ENCODE assay signal across 1 cellular context in the genomic region with DNA sequence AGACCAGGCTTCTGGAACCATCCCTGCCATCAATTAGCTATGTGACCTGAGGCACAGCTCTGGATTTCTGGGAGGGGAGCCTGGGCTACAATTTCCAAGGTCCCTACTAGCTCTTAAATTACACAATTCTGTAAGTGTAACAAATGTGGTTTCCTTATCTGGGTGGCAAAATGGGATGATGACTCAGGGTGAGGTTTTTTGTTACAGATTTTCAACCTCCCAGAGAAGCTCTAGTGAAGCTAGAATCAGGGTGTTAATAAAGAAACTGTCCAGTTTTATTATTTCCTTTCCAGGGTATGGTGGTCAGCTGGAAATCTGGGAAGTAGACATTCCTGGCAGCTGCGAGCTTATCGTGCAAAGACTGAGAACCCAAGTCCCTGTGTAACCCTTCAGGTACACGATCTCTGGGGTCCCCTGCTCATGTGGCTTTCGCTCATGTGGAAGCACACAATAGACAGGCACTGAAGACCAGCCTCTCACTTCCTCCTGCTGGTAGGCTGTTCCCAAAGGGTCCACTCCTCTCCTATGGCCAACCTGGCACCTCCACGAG.
TF ChIP-seq lines count a peak whose summit lies in the region.

No MANE protein-coding gene starts in this region.

TF ChIP-seq in K562, 482 proteins besides CTCF, POLR2A, EP300 and RAD21 (continued from another document and continues in another):
- TF ChIP-seq NBN (IDR thresholded peaks at IDR 0.05; ENCODE audit: low read depth) (peak; percentile 33; the same call in 1 of the 2 replicates), FOS (IDR thresholded peaks at IDR 0.05; ENCODE audit: extremely low read depth, insufficient read length) (peak; percentile 58), L3MBTL2 (IDR thresholded peaks at IDR 0.05) (0 out of 2 replicates have a peak, but pooled peaks have one; percentile 30), ZNF589 (CRISPR knock-in tag; IDR thresholded peaks at IDR 0.05; ENCODE audit: low read depth) (peak; percentile 50), TCF3 (CRISPR knock-in tag; IDR thresholded peaks at IDR 0.05) (peak; percentile 64; the same call in 1 of the 2 replicates), MEF2A (IDR thresholded peaks at IDR 0.05; ENCODE audit: control insufficient read depth, low read depth, low read length) (peak; percentile 82), SMAD3 (CRISPR knock-in tag; conservative IDR thresholded peaks at IDR 0.05) (0 out of 2 replicates have a peak, but pooled peaks have one; percentile 22), ARID1B (IDR thresholded peaks at IDR 0.05) (peak; percentile 91), RFX1 (IDR thresholded peaks at IDR 0.05) (0 out of 2 replicates have a peak, but pooled peaks have one; percentile 8), ZSCAN29 (IDR thresholded peaks at IDR 0.05) (no peak), CREM (IDR thresholded peaks at IDR 0.05; ENCODE audit: low read depth) (0 out of 2 replicates have a peak, but pooled peaks have one; percentile 24), ZNF507 (tag; conservative IDR thresholded peaks at IDR 0.05) (no peak), ATF1 (CRISPR knock-in tag; IDR thresholded peaks at IDR 0.05) (no peak), ATF1 (tag; IDR thresholded peaks at IDR 0.05) (0 out of 2 replicates have a peak, but pooled peaks have one; percentile 37), GATA2 (CRISPR knock-in tag; IDR thresholded peaks at IDR 0.05) (peak; percentile 31; the same call in 1 of the 2 replicates), ZNF140 (CRISPR knock-in tag; IDR thresholded peaks at IDR 0.05) (no peak), MAFG (tag; conservative IDR thresholded peaks at IDR 0.05) (peak; percentile 36; the same call in 1 of the 2 replicates), ERF (CRISPR knock-in tag; IDR thresholded peaks at IDR 0.05) (no peak), RNF2 (IDR thresholded peaks at IDR 0.05) (peak; percentile 36; the same call in 1 of the 2 replicates), RCOR1 (IDR thresholded peaks at IDR 0.05; ENCODE audit: borderline replicate concordance in 1 of 2, low read depth in 2 of 2, low read length in 2 of 2) (peak; percentile 74 to 97), ZNF766 (CRISPR knock-in tag; conservative IDR thresholded peaks at IDR 0.05) (peak; percentile 98), ATF7 (IDR thresholded peaks at IDR 0.05) (0 out of 2 replicates have a peak, but pooled peaks have one; percentile 35), ZC3H11A (IDR thresholded peaks at IDR 0.05; ENCODE audit: low read depth, low read length) (0 out of 2 replicates have a peak, but pooled peaks have one; percentile 13), SMARCC2 (IDR thresholded peaks at IDR 0.05; ENCODE audit: low read depth) (peak; percentile 80), NCOA1 (IDR thresholded peaks at IDR 0.05; ENCODE audit: low read depth) (no peak), FOSL1 (tag; conservative IDR thresholded peaks at IDR 0.05) (peak; percentile 98), ZNF347 (CRISPR knock-in tag; IDR thresholded peaks at IDR 0.05; ENCODE audit: low read depth) (no peak), SPI1 (IDR thresholded peaks at IDR 0.05; ENCODE audit: borderline replicate concordance, low read depth, low read length) (peak; percentile 17; the same call in 1 of the 2 replicates), FOXA3 (CRISPR knock-in tag; conservative IDR thresholded peaks at IDR 0.05 in 1 of 2, IDR thresholded peaks at IDR 0.05 in 1 of 2) (peak in 1 of 2 experiments; percentile 35; a peak in 2 of 4 replicates), RBM14 (IDR thresholded peaks at IDR 0.05; ENCODE audit: borderline replicate concordance, insufficient read depth, low read depth, low read length) (no peak)
- TF ChIP-seq, protein P1, sequence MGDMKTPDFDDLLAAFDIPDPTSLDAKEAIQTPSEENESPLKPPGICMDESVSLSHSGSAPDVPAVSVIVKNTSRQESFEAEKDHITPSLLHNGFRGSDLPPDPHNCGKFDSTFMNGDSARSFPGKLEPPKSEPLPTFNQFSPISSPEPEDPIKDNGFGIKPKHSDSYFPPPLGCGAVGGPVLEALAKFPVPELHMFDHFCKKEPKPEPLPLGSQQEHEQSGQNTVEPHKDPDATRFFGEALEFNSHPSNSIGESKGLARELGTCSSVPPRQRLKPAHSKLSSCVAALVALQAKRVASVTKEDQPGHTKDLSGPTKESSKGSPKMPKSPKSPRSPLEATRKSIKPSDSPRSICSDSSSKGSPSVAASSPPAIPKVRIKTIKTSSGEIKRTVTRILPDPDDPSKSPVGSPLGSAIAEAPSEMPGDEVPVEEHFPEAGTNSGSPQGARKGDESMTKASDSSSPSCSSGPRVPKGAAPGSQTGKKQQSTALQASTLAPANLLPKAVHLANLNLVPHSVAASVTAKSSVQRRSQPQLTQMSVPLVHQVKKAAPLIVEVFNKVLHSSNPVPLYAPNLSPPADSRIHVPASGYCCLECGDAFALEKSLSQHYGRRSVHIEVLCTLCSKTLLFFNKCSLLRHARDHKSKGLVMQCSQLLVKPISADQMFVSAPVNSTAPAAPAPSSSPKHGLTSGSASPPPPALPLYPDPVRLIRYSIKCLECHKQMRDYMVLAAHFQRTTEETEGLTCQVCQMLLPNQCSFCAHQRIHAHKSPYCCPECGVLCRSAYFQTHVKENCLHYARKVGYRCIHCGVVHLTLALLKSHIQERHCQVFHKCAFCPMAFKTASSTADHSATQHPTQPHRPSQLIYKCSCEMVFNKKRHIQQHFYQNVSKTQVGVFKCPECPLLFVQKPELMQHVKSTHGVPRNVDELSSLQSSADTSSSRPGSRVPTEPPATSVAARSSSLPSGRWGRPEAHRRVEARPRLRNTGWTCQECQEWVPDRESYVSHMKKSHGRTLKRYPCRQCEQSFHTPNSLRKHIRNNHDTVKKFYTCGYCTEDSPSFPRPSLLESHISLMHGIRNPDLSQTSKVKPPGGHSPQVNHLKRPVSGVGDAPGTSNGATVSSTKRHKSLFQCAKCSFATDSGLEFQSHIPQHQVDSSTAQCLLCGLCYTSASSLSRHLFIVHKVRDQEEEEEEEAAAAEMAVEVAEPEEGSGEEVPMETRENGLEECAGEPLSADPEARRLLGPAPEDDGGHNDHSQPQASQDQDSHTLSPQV (IDR thresholded peaks at IDR 0.05) = peak; percentile 82
- TF ChIP-seq, protein P2, sequence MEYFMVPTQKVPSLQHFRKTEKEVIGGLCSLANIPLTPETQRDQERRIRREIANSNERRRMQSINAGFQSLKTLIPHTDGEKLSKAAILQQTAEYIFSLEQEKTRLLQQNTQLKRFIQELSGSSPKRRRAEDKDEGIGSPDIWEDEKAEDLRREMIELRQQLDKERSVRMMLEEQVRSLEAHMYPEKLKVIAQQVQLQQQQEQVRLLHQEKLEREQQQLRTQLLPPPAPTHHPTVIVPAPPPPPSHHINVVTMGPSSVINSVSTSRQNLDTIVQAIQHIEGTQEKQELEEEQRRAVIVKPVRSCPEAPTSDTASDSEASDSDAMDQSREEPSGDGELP (CRISPR knock-in tag; IDR thresholded peaks at IDR 0.05; ENCODE audit: borderline replicate concordance) = no peak
- TF ChIP-seq, protein P3, sequence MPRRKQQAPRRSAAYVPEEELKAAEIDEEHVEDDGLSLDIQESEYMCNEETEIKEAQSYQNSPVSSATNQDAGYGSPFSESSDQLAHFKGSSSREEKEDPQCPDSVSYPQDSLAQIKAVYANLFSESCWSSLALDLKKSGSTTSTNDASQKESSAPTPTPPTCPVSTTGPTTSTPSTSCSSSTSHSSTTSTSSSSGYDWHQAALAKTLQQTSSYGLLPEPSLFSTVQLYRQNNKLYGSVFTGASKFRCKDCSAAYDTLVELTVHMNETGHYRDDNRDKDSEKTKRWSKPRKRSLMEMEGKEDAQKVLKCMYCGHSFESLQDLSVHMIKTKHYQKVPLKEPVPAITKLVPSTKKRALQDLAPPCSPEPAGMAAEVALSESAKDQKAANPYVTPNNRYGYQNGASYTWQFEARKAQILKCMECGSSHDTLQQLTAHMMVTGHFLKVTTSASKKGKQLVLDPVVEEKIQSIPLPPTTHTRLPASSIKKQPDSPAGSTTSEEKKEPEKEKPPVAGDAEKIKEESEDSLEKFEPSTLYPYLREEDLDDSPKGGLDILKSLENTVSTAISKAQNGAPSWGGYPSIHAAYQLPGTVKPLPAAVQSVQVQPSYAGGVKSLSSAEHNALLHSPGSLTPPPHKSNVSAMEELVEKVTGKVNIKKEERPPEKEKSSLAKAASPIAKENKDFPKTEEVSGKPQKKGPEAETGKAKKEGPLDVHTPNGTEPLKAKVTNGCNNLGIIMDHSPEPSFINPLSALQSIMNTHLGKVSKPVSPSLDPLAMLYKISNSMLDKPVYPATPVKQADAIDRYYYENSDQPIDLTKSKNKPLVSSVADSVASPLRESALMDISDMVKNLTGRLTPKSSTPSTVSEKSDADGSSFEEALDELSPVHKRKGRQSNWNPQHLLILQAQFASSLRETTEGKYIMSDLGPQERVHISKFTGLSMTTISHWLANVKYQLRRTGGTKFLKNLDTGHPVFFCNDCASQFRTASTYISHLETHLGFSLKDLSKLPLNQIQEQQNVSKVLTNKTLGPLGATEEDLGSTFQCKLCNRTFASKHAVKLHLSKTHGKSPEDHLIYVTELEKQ (CRISPR knock-in tag; IDR thresholded peaks at IDR 0.05) = no peak
- TF ChIP-seq, protein P4, sequence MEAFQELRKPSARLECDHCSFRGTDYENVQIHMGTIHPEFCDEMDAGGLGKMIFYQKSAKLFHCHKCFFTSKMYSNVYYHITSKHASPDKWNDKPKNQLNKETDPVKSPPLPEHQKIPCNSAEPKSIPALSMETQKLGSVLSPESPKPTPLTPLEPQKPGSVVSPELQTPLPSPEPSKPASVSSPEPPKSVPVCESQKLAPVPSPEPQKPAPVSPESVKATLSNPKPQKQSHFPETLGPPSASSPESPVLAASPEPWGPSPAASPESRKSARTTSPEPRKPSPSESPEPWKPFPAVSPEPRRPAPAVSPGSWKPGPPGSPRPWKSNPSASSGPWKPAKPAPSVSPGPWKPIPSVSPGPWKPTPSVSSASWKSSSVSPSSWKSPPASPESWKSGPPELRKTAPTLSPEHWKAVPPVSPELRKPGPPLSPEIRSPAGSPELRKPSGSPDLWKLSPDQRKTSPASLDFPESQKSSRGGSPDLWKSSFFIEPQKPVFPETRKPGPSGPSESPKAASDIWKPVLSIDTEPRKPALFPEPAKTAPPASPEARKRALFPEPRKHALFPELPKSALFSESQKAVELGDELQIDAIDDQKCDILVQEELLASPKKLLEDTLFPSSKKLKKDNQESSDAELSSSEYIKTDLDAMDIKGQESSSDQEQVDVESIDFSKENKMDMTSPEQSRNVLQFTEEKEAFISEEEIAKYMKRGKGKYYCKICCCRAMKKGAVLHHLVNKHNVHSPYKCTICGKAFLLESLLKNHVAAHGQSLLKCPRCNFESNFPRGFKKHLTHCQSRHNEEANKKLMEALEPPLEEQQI (IDR thresholded peaks at IDR 0.05) = peak; percentile 68; the same call in 1 of the 2 replicates
- TF ChIP-seq, protein P5, sequence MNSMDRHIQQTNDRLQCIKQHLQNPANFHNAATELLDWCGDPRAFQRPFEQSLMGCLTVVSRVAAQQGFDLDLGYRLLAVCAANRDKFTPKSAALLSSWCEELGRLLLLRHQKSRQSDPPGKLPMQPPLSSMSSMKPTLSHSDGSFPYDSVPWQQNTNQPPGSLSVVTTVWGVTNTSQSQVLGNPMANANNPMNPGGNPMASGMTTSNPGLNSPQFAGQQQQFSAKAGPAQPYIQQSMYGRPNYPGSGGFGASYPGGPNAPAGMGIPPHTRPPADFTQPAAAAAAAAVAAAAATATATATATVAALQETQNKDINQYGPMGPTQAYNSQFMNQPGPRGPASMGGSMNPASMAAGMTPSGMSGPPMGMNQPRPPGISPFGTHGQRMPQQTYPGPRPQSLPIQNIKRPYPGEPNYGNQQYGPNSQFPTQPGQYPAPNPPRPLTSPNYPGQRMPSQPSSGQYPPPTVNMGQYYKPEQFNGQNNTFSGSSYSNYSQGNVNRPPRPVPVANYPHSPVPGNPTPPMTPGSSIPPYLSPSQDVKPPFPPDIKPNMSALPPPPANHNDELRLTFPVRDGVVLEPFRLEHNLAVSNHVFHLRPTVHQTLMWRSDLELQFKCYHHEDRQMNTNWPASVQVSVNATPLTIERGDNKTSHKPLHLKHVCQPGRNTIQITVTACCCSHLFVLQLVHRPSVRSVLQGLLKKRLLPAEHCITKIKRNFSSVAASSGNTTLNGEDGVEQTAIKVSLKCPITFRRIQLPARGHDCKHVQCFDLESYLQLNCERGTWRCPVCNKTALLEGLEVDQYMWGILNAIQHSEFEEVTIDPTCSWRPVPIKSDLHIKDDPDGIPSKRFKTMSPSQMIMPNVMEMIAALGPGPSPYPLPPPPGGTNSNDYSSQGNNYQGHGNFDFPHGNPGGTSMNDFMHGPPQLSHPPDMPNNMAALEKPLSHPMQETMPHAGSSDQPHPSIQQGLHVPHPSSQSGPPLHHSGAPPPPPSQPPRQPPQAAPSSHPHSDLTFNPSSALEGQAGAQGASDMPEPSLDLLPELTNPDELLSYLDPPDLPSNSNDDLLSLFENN (IDR thresholded peaks at IDR 0.05; ENCODE audit: low read depth in 2 of 2, low read length in 2 of 2) = peak in 1 of 2 experiments; percentile 61; a peak in 1 of 4 replicates
- TF ChIP-seq, protein P6, sequence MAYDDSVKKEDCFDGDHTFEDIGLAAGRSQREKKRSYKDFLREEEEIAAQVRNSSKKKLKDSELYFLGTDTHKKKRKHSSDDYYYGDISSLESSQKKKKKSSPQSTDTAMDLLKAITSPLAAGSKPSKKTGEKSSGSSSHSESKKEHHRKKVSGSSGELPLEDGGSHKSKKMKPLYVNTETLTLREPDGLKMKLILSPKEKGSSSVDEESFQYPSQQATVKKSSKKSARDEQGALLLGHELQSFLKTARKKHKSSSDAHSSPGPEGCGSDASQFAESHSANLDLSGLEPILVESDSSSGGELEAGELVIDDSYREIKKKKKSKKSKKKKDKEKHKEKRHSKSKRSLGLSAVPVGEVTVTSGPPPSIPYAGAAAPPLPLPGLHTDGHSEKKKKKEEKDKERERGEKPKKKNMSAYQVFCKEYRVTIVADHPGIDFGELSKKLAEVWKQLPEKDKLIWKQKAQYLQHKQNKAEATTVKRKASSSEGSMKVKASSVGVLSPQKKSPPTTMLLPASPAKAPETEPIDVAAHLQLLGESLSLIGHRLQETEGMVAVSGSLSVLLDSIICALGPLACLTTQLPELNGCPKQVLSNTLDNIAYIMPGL (CRISPR knock-in tag; IDR thresholded peaks at IDR 0.05) = no peak
- TF ChIP-seq, protein P7, sequence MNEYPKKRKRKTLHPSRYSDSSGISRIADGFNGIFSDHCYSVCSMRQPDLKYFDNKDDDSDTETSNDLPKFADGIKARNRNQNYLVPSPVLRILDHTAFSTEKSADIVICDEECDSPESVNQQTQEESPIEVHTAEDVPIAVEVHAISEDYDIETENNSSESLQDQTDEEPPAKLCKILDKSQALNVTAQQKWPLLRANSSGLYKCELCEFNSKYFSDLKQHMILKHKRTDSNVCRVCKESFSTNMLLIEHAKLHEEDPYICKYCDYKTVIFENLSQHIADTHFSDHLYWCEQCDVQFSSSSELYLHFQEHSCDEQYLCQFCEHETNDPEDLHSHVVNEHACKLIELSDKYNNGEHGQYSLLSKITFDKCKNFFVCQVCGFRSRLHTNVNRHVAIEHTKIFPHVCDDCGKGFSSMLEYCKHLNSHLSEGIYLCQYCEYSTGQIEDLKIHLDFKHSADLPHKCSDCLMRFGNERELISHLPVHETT (CRISPR knock-in tag; conservative IDR thresholded peaks at IDR 0.05 in 1 of 2, IDR thresholded peaks at IDR 0.05 in 1 of 2) = peak in 1 of 2 experiments; percentile 36; a peak in 1 of 4 replicates
- TF ChIP-seq, protein P8, sequence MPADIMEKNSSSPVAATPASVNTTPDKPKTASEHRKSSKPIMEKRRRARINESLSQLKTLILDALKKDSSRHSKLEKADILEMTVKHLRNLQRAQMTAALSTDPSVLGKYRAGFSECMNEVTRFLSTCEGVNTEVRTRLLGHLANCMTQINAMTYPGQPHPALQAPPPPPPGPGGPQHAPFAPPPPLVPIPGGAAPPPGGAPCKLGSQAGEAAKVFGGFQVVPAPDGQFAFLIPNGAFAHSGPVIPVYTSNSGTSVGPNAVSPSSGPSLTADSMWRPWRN (IDR thresholded peaks at IDR 0.05; ENCODE audit: low read depth) = no peak; the same call in 1 of the 2 replicates
